Comparison of ENCODE assay signal across 8 cellular contexts in genomic region chr2:240205348-240205747, GRCh38.
DNase-seq lines count a peak whose midpoint lies in the region; ATAC-seq and TF ChIP-seq lines count a peak whose summit lies in the region.

No MANE protein-coding gene starts in this region.

- intact Hi-C loops in natural killer cell (cut with micrococcal nuclease) (no loop called here), sciatic nerve (cut with DNase I) (no loop called here)

- TF ChIP-seq CTCF in natural killer cell (IDR thresholded peaks at IDR 0.05): no peak

- no peaks in the 10 kb centered on the region for H3K36me3 Mint-ChIP-seq in activated naive CD8-positive, alpha-beta T cell treated with anti-CD3 and anti-CD28 coated beads, Interleukin-2, amount 50 U/mL, for 24 hours (ENCODE audit: low read depth)
- H3K36me3 Mint-ChIP-seq in natural killer cell (no peaks in the 10 kb centered on the region), immature natural killer cell (no peaks in the 10 kb centered on the region)

- H3K27ac Mint-ChIP-seq in activated naive CD8-positive, alpha-beta T cell treated with anti-CD3 and anti-CD28 coated beads, Interleukin-2, amount 50 U/mL, for 24 hours: no peak overlapping the region
- H3K27ac Mint-ChIP-seq in natural killer cell (no peak overlapping the region), immature natural killer cell (no peak overlapping the region)

- no peak overlapping the region for H3K4me3 Mint-ChIP-seq in activated naive CD8-positive, alpha-beta T cell treated with anti-CD3 and anti-CD28 coated beads, Interleukin-2, amount 50 U/mL, for 24 hours
- H3K4me3 Mint-ChIP-seq in natural killer cell: no peak overlapping the region
- H3K4me3 Mint-ChIP-seq in immature natural killer cell: no peak overlapping the region

- DNase-seq in stimulated activated naive CD4-positive, alpha-beta T cell treated with Interleukin-2 at 50 U/mL for 16 hours (lab: John Stamatoyannopoulos, UW): peak; percentile 44
- DNase-seq in stimulated activated naive CD4-positive, alpha-beta T cell (lab: John Stamatoyannopoulos, UW): no peak
- DNase-seq in activated naive CD8-positive, alpha-beta T cell treated with anti-CD3 and anti-CD28 coated beads, Interleukin-2, amount 50 U/mL, for 24 hours: peak; percentile 74
- DNase-seq in natural killer cell: peak; percentile 14
- no peak for DNase-seq in cortex of kidney (lab: John Stamatoyannopoulos, UW)
- no peak for DNase-seq in immature natural killer cell
- no peak for DNase-seq in sciatic nerve (ENCODE audit: low spot score)

- no peaks in the 10 kb centered on the region for H3K9me3 Mint-ChIP-seq in activated naive CD8-positive, alpha-beta T cell treated with anti-CD3 and anti-CD28 coated beads, Interleukin-2, amount 50 U/mL, for 24 hours
- no peaks in the 10 kb centered on the region for H3K9me3 Mint-ChIP-seq in natural killer cell
- peaks cover 0 to 3% (median 0%) of the 10 kb centered on the region in 6 donors for H3K9me3 Mint-ChIP-seq in immature natural killer cell

- peaks cover 12% of the 10 kb centered on the region for H3K4me1 Mint-ChIP-seq in activated naive CD8-positive, alpha-beta T cell treated with anti-CD3 and anti-CD28 coated beads, Interleukin-2, amount 50 U/mL, for 24 hours
- H3K4me1 Mint-ChIP-seq in natural killer cell: peaks cover 11 to 13% of the 10 kb centered on the region in 2 donors
- H3K4me1 Mint-ChIP-seq in immature natural killer cell: peaks cover 11 to 15% of the 10 kb centered on the region in 2 donors

- peak; percentile 96 for ATAC-seq in activated naive CD8-positive, alpha-beta T cell treated with anti-CD3 and anti-CD28 coated beads, Interleukin-2, amount 50 U/mL, for 24 hours
- ATAC-seq in natural killer cell: peak in 1 of 3 donors; percentile 31
- ATAC-seq in sciatic nerve: no peak
- no peak for ATAC-seq in HG03097 (IDR thresholded peaks at IDR 0.05; ENCODE audit: low FRiP score, unreplicated experiment)

- H3K27me3 Mint-ChIP-seq in activated naive CD8-positive, alpha-beta T cell treated with anti-CD3 and anti-CD28 coated beads, Interleukin-2, amount 50 U/mL, for 24 hours: peaks cover 32% of the 10 kb centered on the region
- H3K27me3 Mint-ChIP-seq in natural killer cell (ENCODE audit: low read depth in 2 of 2) (peaks cover 5 to 16% of the 10 kb centered on the region in 2 donors), immature natural killer cell (ENCODE audit: low read depth in 3 of 3) (peaks cover 0 to 15% (median 3%) of the 10 kb centered on the region in 3 donors)

Comparison
In these comparisons a context has a peak if more than half of its experiments do, and no peak if none do; other contexts are left out.
1. DNase-seq: peak in stimulated activated naive CD4-positive, alpha-beta T cell treated with Interleukin-2 at 50 U/mL for 16 hours (single experiment), activated naive CD8-positive, alpha-beta T cell treated with anti-CD3 and anti-CD28 coated beads, Interleukin-2, amount 50 U/mL, for 24 hours (single experiment) and natural killer cell (single experiment); none in stimulated activated naive CD4-positive, alpha-beta T cell (0 of 6), cortex of kidney (single experiment), immature natural killer cell (0 of 3) and sciatic nerve (single experiment).